25 cellular contexts compared by ENCODE assay signal in genomic region chr14:81233615-81234014, GRCh38.
"Had no signal": no experiment of that assay in that cellular context is flagged by ENCODE, and none has a peak within 500 bp of the region (broad histone marks: within the 10 kb centered on the region; RNA-seq: fewer than 3 reads in every experiment).

No MANE protein-coding gene starts in this region.

- H3K4me3 ChIP-seq: pancreas, prostate gland, right atrium auricular region, sigmoid colon, stomach, thoracic aorta, thyroid gland, tibial nerve, upper lobe of left lung, vagina had no signal

- FAIRE-seq: pancreas, small intestine had no signal

- H3K9me3 ChIP-seq: neutrophil, pancreas, prostate gland, right atrium auricular region, sigmoid colon, stomach, thoracic aorta, thyroid gland, tibial nerve, vagina had no signal

- H3K27ac ChIP-seq: neutrophil, pancreas, prostate gland, right atrium auricular region, sigmoid colon, stomach, thoracic aorta, thyroid gland, tibial nerve, upper lobe of left lung, vagina had no signal

- H3K36me3 ChIP-seq: neutrophil, pancreas, prostate gland, right atrium auricular region, sigmoid colon, stomach, thoracic aorta, thyroid gland, tibial nerve, upper lobe of left lung, vagina had no signal

- H3K27me3 ChIP-seq: neutrophil, pancreas, right atrium auricular region, sigmoid colon, stomach, thyroid gland, tibial nerve, upper lobe of left lung, vagina had no signal

- H3K4me1 ChIP-seq: pancreas, prostate gland, right atrium auricular region, sigmoid colon, stomach, tibial nerve, upper lobe of left lung, vagina had no signal

- DNase-seq: naive thymus-derived CD4-positive, alpha-beta T cell; natural killer cell; nephron progenitor cell; nucleus accumbens; pancreas; retina; sigmoid colon; small intestine; stimulated activated CD4-positive, alpha-beta T cell treated with anti-CD3 and anti-CD28 coated beads, Interleukin-15, amount 100 ng/mL, for 24 hours; stimulated activated CD4-positive, alpha-beta T cell treated with anti-CD3 and anti-CD28 coated beads, Interleukin-2, amount 100 ng/mL, for 24 hours; stimulated activated CD4-positive, alpha-beta T cell treated with anti-CD3 and anti-CD28 coated beads, Interleukin-2, amount 100 ng/mL, for 48 hours; stimulated activated CD4-positive, alpha-beta T cell treated with anti-CD3 and anti-CD28 coated beads, Interleukin-4, amount 100 ng/mL, for 24 hours; stimulated activated naive B cell treated with anti-CD40 and anti-IgM and Interleukin-4, amounts not matched to agents 10 μg/mL and 1 μg/mL and 100 μg/mL, for 72 hours; stimulated activated naive CD4-positive, alpha-beta T cell treated with Interleukin-2 at 50 U/mL for 16 hours; stomach; trophoblast cell; upper lobe of left lung had no signal

- ATAC-seq: naive thymus-derived CD4-positive, alpha-beta T cell; natural killer cell; pancreas; stimulated activated effector memory CD8-positive, alpha-beta T cell treated with anti-CD3 and anti-CD28 coated beads, Interleukin-12 subunit alpha, Interleukin-12 subunit beta, amount 100 ng/mL, for 72 hours; stimulated activated naive B cell treated with anti-CD40 and anti-IgM and Interleukin-4, amounts not matched to agents 10 μg/mL and 1 μg/mL and 100 μg/mL, for 72 hours had no signal
